ENCODE assay signal across 33 cellular contexts in genomic region chr5:62934319-62934718, GRCh38.
"Had no signal": no experiment of that assay in that cellular context is flagged by ENCODE, and none has a peak within 500 bp of the region (broad histone marks: within the 10 kb centered on the region; RNA-seq: fewer than 3 reads in every experiment).

No MANE protein-coding gene starts in this region.

- H3K27me3 Mint-ChIP-seq: activated CD4-positive, alpha-beta memory T cell treated with anti-CD3 and anti-CD28 coated beads, Interleukin-2, amount 10 ng/mL, durations not matched to agents 7 days and 5 days; activated CD8-positive, alpha-beta memory T cell treated with anti-CD3 and anti-CD28 coated beads, Interleukin-2, amount 10 ng/mL, durations not matched to agents 7 days and 5 days; activated naive CD4-positive, alpha-beta T cell treated with anti-CD3 and anti-CD28 coated beads, Interleukin-2, amount 10 ng/mL, durations not matched to agents 7 days and 5 days; activated naive CD8-positive, alpha-beta T cell; activated naive CD8-positive, alpha-beta T cell treated with anti-CD3 and anti-CD28 coated beads, Interleukin-2, amount 50 U/mL, for 24 hours; brain had no signal

- H3K4me1 Mint-ChIP-seq: activated CD4-positive, alpha-beta memory T cell treated with anti-CD3 and anti-CD28 coated beads, Interleukin-2, amount 10 ng/mL, durations not matched to agents 7 days and 5 days; activated CD8-positive, alpha-beta memory T cell treated with anti-CD3 and anti-CD28 coated beads, Interleukin-2, amount 10 ng/mL, durations not matched to agents 7 days and 5 days; activated naive CD4-positive, alpha-beta T cell treated with anti-CD3 and anti-CD28 coated beads, Interleukin-2, amount 10 ng/mL, durations not matched to agents 7 days and 5 days; activated naive CD8-positive, alpha-beta T cell treated with anti-CD3 and anti-CD28 coated beads, Interleukin-2, amount 50 U/mL, for 24 hours; brain had no signal

- FAIRE-seq: bronchial epithelial cell, RCC 7860 had no signal

- H3K9me3 Mint-ChIP-seq: activated CD4-positive, alpha-beta memory T cell treated with anti-CD3 and anti-CD28 coated beads, Interleukin-2, amount 10 ng/mL, durations not matched to agents 7 days and 5 days; activated naive CD4-positive, alpha-beta T cell treated with anti-CD3 and anti-CD28 coated beads, Interleukin-2, amount 10 ng/mL, durations not matched to agents 7 days and 5 days; activated naive CD8-positive, alpha-beta T cell treated with anti-CD3 and anti-CD28 coated beads, Interleukin-2, amount 50 U/mL, for 24 hours; brain had no signal

- H3K36me3 Mint-ChIP-seq: activated CD8-positive, alpha-beta memory T cell treated with anti-CD3 and anti-CD28 coated beads, Interleukin-2, amount 10 ng/mL, durations not matched to agents 7 days and 5 days; activated naive CD4-positive, alpha-beta T cell treated with anti-CD3 and anti-CD28 coated beads, Interleukin-2, amount 10 ng/mL, durations not matched to agents 7 days and 5 days; activated naive CD8-positive, alpha-beta T cell; brain had no signal

- ATAC-seq: activated CD8-positive, alpha-beta memory T cell treated with anti-CD3 and anti-CD28 coated beads, Interleukin-2, amount 10 ng/mL, durations not matched to agents 7 days and 5 days; activated naive CD8-positive, alpha-beta T cell treated with anti-CD3 and anti-CD28 coated beads, Interleukin-2, amount 50 U/mL, for 24 hours; Right ventricle myocardium inferior; SK-N-SH treated with all-trans-retinoic acid at 6 μM for 48 hours had no signal

- H3K4me3 Mint-ChIP-seq: activated CD4-positive, alpha-beta memory T cell treated with anti-CD3 and anti-CD28 coated beads, Interleukin-2, amount 10 ng/mL, durations not matched to agents 7 days and 5 days; activated CD8-positive, alpha-beta memory T cell treated with anti-CD3 and anti-CD28 coated beads, Interleukin-2, amount 10 ng/mL, durations not matched to agents 7 days and 5 days; activated naive CD4-positive, alpha-beta T cell treated with anti-CD3 and anti-CD28 coated beads, Interleukin-2, amount 10 ng/mL, durations not matched to agents 7 days and 5 days; activated naive CD8-positive, alpha-beta T cell; activated naive CD8-positive, alpha-beta T cell treated with anti-CD3 and anti-CD28 coated beads, Interleukin-2, amount 50 U/mL, for 24 hours; brain had no signal

- H3K27ac Mint-ChIP-seq: activated CD4-positive, alpha-beta memory T cell treated with anti-CD3 and anti-CD28 coated beads, Interleukin-2, amount 10 ng/mL, durations not matched to agents 7 days and 5 days; activated CD8-positive, alpha-beta memory T cell treated with anti-CD3 and anti-CD28 coated beads, Interleukin-2, amount 10 ng/mL, durations not matched to agents 7 days and 5 days; activated naive CD4-positive, alpha-beta T cell treated with anti-CD3 and anti-CD28 coated beads, Interleukin-2, amount 10 ng/mL, durations not matched to agents 7 days and 5 days; activated naive CD8-positive, alpha-beta T cell; activated naive CD8-positive, alpha-beta T cell treated with anti-CD3 and anti-CD28 coated beads, Interleukin-2, amount 50 U/mL, for 24 hours; brain had no signal

- DNase-seq: activated CD4-positive, alpha-beta memory T cell treated with anti-CD3 and anti-CD28 coated beads, Interleukin-2, amount 10 ng/mL, durations not matched to agents 7 days and 5 days; activated CD4-positive, alpha-beta T cell treated with anti-CD3 and anti-CD28 coated beads for 1 hour; activated CD4-positive, alpha-beta T cell treated with anti-CD3 and anti-CD28 coated beads for 48 hours; activated CD4-positive, CD25-positive, alpha-beta regulatory T cell; activated CD8-positive, alpha-beta memory T cell treated with anti-CD3 and anti-CD28 coated beads for 24 hours; activated CD8-positive, alpha-beta memory T cell treated with anti-CD3 and anti-CD28 coated beads, Interleukin-2, amount 10 ng/mL, durations not matched to agents 7 days and 5 days; activated CD8-positive, alpha-beta memory T cell treated with anti-CD3 and anti-CD28 coated beads, Interleukin-2, amount 50 U/mL, for 48 hours; activated effector memory CD4-positive, alpha-beta T cell treated with Interleukin-2 at 50 U/mL for 16 hours; activated naive CD4-positive, alpha-beta T cell treated with anti-CD3 and anti-CD28 coated beads, Interleukin-2, amount 10 ng/mL, durations not matched to agents 7 days and 5 days; activated naive CD8-positive, alpha-beta T cell treated with anti-CD3 and anti-CD28 coated beads, Interleukin-2, amount 50 U/mL, for 24 hours; activated T-cell treated with anti-CD3 and anti-CD28 coated beads, Interleukin-2, amount 50 U/mL, for 48 hours; anterior cingulate cortex; caudate nucleus; Kasumi-1; KG1; MG63; NCI-H1092; NCI-H1417 treated with DMSO at 0.1 percent for 48 hours; NCI-H1930; NCI-H2081 treated with DMSO at 0.1 percent for 48 hours; NCI-H2171; NCI-H510A treated with DMSO at 0.1 percent for 48 hours; NK-92 treated with Interleukin-12 subunit alpha and Interleukin-12 subunit beta, amount 100 ng/mL, for 24 hours; PC-9; SIG-M5; T1000; WERI-Rb-1 had no signal
